In genomic region chr19:5718579-5719273, GRCh38 we compare ENCODE assay signal across 1 cellular context.
A peak's percentile ranks its signal among the peaks of the same experiment; 100 is the strongest.
TF ChIP-seq lines count a peak whose summit lies in the region.

No MANE protein-coding gene starts in this region.

TF ChIP-seq in K562, 482 proteins besides CTCF, POLR2A, EP300 and RAD21 (continued from another document and continues in another):
- TF ChIP-seq ZNF639 (CRISPR knock-in tag; conservative IDR thresholded peaks at IDR 0.05 in 1 of 2, IDR thresholded peaks at IDR 0.05 in 1 of 2) (no peak), ZBTB9 (CRISPR knock-in tag; IDR thresholded peaks at IDR 0.05) (no peak), REST (CRISPR knock-in tag; IDR thresholded peaks at IDR 0.05; ENCODE audit: low read depth) (no peak), GTF2F1 (IDR thresholded peaks at IDR 0.05; ENCODE audit: low read depth, low read length) (no peak), MGA (IDR thresholded peaks at IDR 0.05) (no peak), ZC3H4 (CRISPR knock-in tag; IDR thresholded peaks at IDR 0.05; ENCODE audit: borderline replicate concordance) (peak; percentile 95), GABPB1 (CRISPR knock-in tag; IDR thresholded peaks at IDR 0.05) (peak; percentile 31; the same call in 1 of the 2 replicates), HMG20A (CRISPR knock-in tag; conservative IDR thresholded peaks at IDR 0.05) (no peak), NR2F6 (CRISPR knock-in tag; IDR thresholded peaks at IDR 0.05) (no peak), MCM7 (IDR thresholded peaks at IDR 0.05) (no peak), NONO (IDR thresholded peaks at IDR 0.05; ENCODE audit: low read depth in 2 of 2, low read length in 1 of 2) (no peak), RERE (CRISPR knock-in tag; IDR thresholded peaks at IDR 0.05; ENCODE audit: borderline replicate concordance) (no peak), ZNF75A (CRISPR knock-in tag; IDR thresholded peaks at IDR 0.05) (no peak), ZNF134 (CRISPR knock-in tag; conservative IDR thresholded peaks at IDR 0.05) (no peak), GABPA (tag; conservative IDR thresholded peaks at IDR 0.05; ENCODE audit: low read depth) (no peak), RHOXF2B (CRISPR knock-in tag; conservative IDR thresholded peaks at IDR 0.05) (peak; percentile 69; the same call in 1 of the 2 replicates), KHSRP (IDR thresholded peaks at IDR 0.05) (0 out of 2 replicates have a peak, but pooled peaks have one; percentile 35), ZNF165 (CRISPR knock-in tag; IDR thresholded peaks at IDR 0.05; ENCODE audit: borderline replicate concordance) (no peak), RBFOX2 (IDR thresholded peaks at IDR 0.05; ENCODE audit: low read depth, low read length) (peak; percentile 47; the same call in 1 of the 2 replicates), CREB3L1 (IDR thresholded peaks at IDR 0.05; ENCODE audit: borderline replicate concordance, low read depth) (peak; percentile 79; the same call in 1 of the 2 replicates), ZNF263 (CRISPR knock-in tag; IDR thresholded peaks at IDR 0.05; ENCODE audit: borderline replicate concordance) (0 out of 2 replicates have a peak, but pooled peaks have one; percentile 33), ATF3 (IDR thresholded peaks at IDR 0.05) (peak; percentile 98), ATF3 (CRISPR knock-in tag; conservative IDR thresholded peaks at IDR 0.05) (no peak), SETDB1 (IDR thresholded peaks at IDR 0.05; ENCODE audit: low read length) (no peak), OTX1 (CRISPR knock-in tag; IDR thresholded peaks at IDR 0.05) (0 out of 2 replicates have a peak, but pooled peaks have one; percentile 5), TAF15 (IDR thresholded peaks at IDR 0.05; ENCODE audit: low read depth, low read length) (no peak), CBX8 (IDR thresholded peaks at IDR 0.05; ENCODE audit: borderline replicate concordance, extremely low read depth, low read depth, low read length, poor library complexity, severe bottlenecking) (no peak), ILF3 (IDR thresholded peaks at IDR 0.05; ENCODE audit: borderline replicate concordance) (no peak)
